Comparison of ENCODE assay signal across 10 cellular contexts in genomic region chr6:112203577-112204349, GRCh38. TPM values are rescaled to one million over a fixed set of nuclear protein-coding genes. Genes with fewer than 3 reads are reported as not detected.
DNase-seq lines count a peak whose midpoint lies in the region; ATAC-seq and TF ChIP-seq lines count a peak whose summit lies in the region.
"Had no signal": no experiment of that assay in that cellular context is flagged by ENCODE, and none has a peak within 500 bp of the region (broad histone marks: within the 10 kb centered on the region; RNA-seq: fewer than 3 reads in every experiment).

No MANE protein-coding gene starts in this region.

- no peaks in the 10 kb centered on the region for H3K27me3 Mint-ChIP-seq in chondrocyte (ENCODE audit: low read depth)

- ATAC-seq in GM18909 (IDR thresholded peaks at IDR 0.05; ENCODE audit: poor library complexity, unreplicated experiment) (peak; percentile 71), HG03342 (IDR thresholded peaks at IDR 0.05; ENCODE audit: unreplicated experiment) (peak; percentile 61), HG03045 (IDR thresholded peaks at IDR 0.05; ENCODE audit: unreplicated experiment) (no peak)
- ATAC-seq: activated naive CD8-positive, alpha-beta T cell treated with anti-CD3 and anti-CD28 coated beads, Interleukin-2, amount 50 U/mL, for 24 hours had no signal

- no peaks in the 10 kb centered on the region for H3K9me3 ChIP-seq in HAP-1

- H3K27me3 ChIP-seq in rectal smooth muscle tissue (ENCODE audit: control insufficient read depth, insufficient read depth, low read length) (no peaks in the 10 kb centered on the region), HAP-1 (ENCODE audit: low read depth) (no peaks in the 10 kb centered on the region)

- DNase-seq in chondrocyte (ENCODE audit: low spot score): no peak
- DNase-seq in NCI-H2227 (lab: John Stamatoyannopoulos, UW; ENCODE audit: unreplicated experiment): no peak
- no peak for DNase-seq in stimulated activated CD4-positive, alpha-beta T cell treated with anti-CD3 and anti-CD28 coated beads, Interleukin-1b, Interleukin-23, amount 100 ng/mL, for 48 hours
- no peak for DNase-seq in HAP-1 (ENCODE audit: low spot score in 2 of 2)
- DNase-seq: activated naive CD8-positive, alpha-beta T cell treated with anti-CD3 and anti-CD28 coated beads, Interleukin-2, amount 50 U/mL, for 24 hours; occipital lobe had no signal

- H3K4me3 ChIP-seq in rectal smooth muscle tissue (ENCODE audit: low read length) (no peak overlapping the region), HAP-1 (no peak overlapping the region)

- peaks cover 14% of the 10 kb centered on the region for H3K36me3 Mint-ChIP-seq in chondrocyte (ENCODE audit: low read depth)

- H3K27ac ChIP-seq in rectal smooth muscle tissue (ENCODE audit: low read depth, low read length): peak overlapping the region; percentile 33

- H3K4me1 Mint-ChIP-seq in chondrocyte (ENCODE audit: low read depth): peaks cover 43% of the 10 kb centered on the region
- H3K4me1 Mint-ChIP-seq: activated naive CD8-positive, alpha-beta T cell treated with anti-CD3 and anti-CD28 coated beads, Interleukin-2, amount 50 U/mL, for 24 hours had no signal

- no peak for TF ChIP-seq CTCF in chondrocyte (IDR thresholded peaks at IDR 0.05)

- no peak overlapping the region for H3K4me3 Mint-ChIP-seq in chondrocyte (ENCODE audit: unreplicated experiment)
- H3K4me3 Mint-ChIP-seq: activated naive CD8-positive, alpha-beta T cell treated with anti-CD3 and anti-CD28 coated beads, Interleukin-2, amount 50 U/mL, for 24 hours had no signal

- no peak overlapping the region for H3K9ac ChIP-seq in rectal smooth muscle tissue (ENCODE audit: low read length)

- peaks cover 7% of the 10 kb centered on the region for H3K4me1 ChIP-seq in rectal smooth muscle tissue (ENCODE audit: control insufficient read depth, insufficient read depth, low read length)
- peaks cover 53% of the 10 kb centered on the region for H3K4me1 ChIP-seq in HAP-1

- H3K27ac Mint-ChIP-seq in chondrocyte (ENCODE audit: unreplicated experiment): peak overlapping the region; percentile 83
- H3K27ac Mint-ChIP-seq: activated naive CD8-positive, alpha-beta T cell treated with anti-CD3 and anti-CD28 coated beads, Interleukin-2, amount 50 U/mL, for 24 hours had no signal

- H3K9me3 Mint-ChIP-seq in chondrocyte (ENCODE audit: low read depth): peaks cover 2% of the 10 kb centered on the region
- H3K9me3 Mint-ChIP-seq: activated naive CD8-positive, alpha-beta T cell treated with anti-CD3 and anti-CD28 coated beads, Interleukin-2, amount 50 U/mL, for 24 hours had no signal

- in situ Hi-C loops in HAP-1 (cut with MboI; ENCODE audit: low sequenced_read_pairs): no loop called here

- H3K36me3 ChIP-seq in rectal smooth muscle tissue (ENCODE audit: control insufficient read depth, insufficient read depth, low read length) (peaks cover 5% of the 10 kb centered on the region), HAP-1 (replicated peaks) (no peaks in the 10 kb centered on the region)

RNA-seq across cellular contexts. Expression of gene LAMA4, which starts 50.6 kb away (rescaled TPM):
- total RNA-seq in chondrocyte: 55.2 to 115 TPM (median 102 TPM) in 3 replicates
